Comparison of ENCODE assay signal across 7 cellular contexts in genomic region chr7:100544949-100545635, GRCh38. TPM values are rescaled to one million over a fixed set of nuclear protein-coding genes. Genes with fewer than 3 reads are reported as not detected.
DNase-seq lines count a peak whose midpoint lies in the region; ATAC-seq and TF ChIP-seq lines count a peak whose summit lies in the region.

No MANE protein-coding gene starts in this region.

- no peaks in the 10 kb centered on the region for H3K9me2 ChIP-seq in MM.1S (replicated peaks; ENCODE audit: insufficient read depth, low read length)

- H4K20me1 ChIP-seq in MM.1S (ENCODE audit: insufficient read depth, low read length), result no peaks in the 10 kb centered on the region

- H3K9me3 Mint-ChIP-seq in nephron progenitor cell, result no peaks in the 10 kb centered on the region

- peaks cover 5% of the 10 kb centered on the region for H3K36me3 Mint-ChIP-seq in nephron progenitor cell (ENCODE audit: low read depth)

- no peaks in the 10 kb centered on the region for H3K27me3 ChIP-seq in MM.1S (replicated peaks; ENCODE audit: insufficient read depth, low read length)

- peaks cover 27% of the 10 kb centered on the region for H3K27me3 Mint-ChIP-seq in nephron progenitor cell (ENCODE audit: low read depth, poor library complexity)

- DNase-seq in NCI-H2029 (lab: John Stamatoyannopoulos, UW), result peak; percentile 58
- peak; percentile 37 to 48 for DNase-seq in dermis microvascular lymphatic vessel endothelial cell (ENCODE audit: low read depth in 2 of 2)
- DNase-seq in nephron progenitor cell, result no peak
- no peak for DNase-seq in NCI-H1930 (lab: John Stamatoyannopoulos, UW)
- DNase-seq in HT-29 (ENCODE audit: low spot score), result no peak
- no peak for DNase-seq in MM.1S

- TF ChIP-seq CTCF in nephron progenitor cell (IDR thresholded peaks at IDR 0.05), result no peak
- TF ChIP-seq CTCF in MM.1S (IDR thresholded peaks at IDR 0.05; ENCODE audit: low read length), result no peak

- H3K27ac ChIP-seq in MM.1S (ENCODE audit: low read length), result no peak overlapping the region

- H3K4me1 Mint-ChIP-seq in nephron progenitor cell, result peaks cover 71% of the 10 kb centered on the region

- no peak overlapping the region for H3K4me3 ChIP-seq in MM.1S (ENCODE audit: low read length)

- H3K36me3 ChIP-seq in MM.1S (replicated peaks; ENCODE audit: insufficient read depth, low read length), result no peaks in the 10 kb centered on the region

- peak; percentile 12 for ATAC-seq in GM21526 (IDR thresholded peaks at IDR 0.05; ENCODE audit: low FRiP score, unreplicated experiment)

- no peak overlapping the region for H3K4me2 ChIP-seq in MM.1S (ENCODE audit: low read depth, low read length)

- H3K4me3 Mint-ChIP-seq in nephron progenitor cell, result no peak overlapping the region

- H2AFZ ChIP-seq in MM.1S (ENCODE audit: low read length), result no peak overlapping the region

- no peaks in the 10 kb centered on the region for H3K4me1 ChIP-seq in MM.1S (ENCODE audit: low read length)

- H3K27ac Mint-ChIP-seq in nephron progenitor cell, result peak overlapping the region; percentile 70

- H3K9ac ChIP-seq in MM.1S (ENCODE audit: low read length), result no peak overlapping the region

- H3K9me3 ChIP-seq in MM.1S (replicated peaks; ENCODE audit: insufficient read depth, low read length), result no peaks in the 10 kb centered on the region

- no peaks in the 10 kb centered on the region for H3K79me2 ChIP-seq in MM.1S (ENCODE audit: low read length)

- no peaks in the 10 kb centered on the region for H3F3A ChIP-seq in MM.1S (ENCODE audit: insufficient read depth, low read length)

RNA-seq across cellular contexts. Expression of gene AGFG2, which starts 6.1 kb away (rescaled TPM):
- 28.5 and 51.7 TPM in 2 replicates for total RNA-seq in dermis microvascular lymphatic vessel endothelial cell
- total RNA-seq in HT-29 (2014; rRNA removed; shearing (Covaris generic)), result 29.8 and 30.4 TPM in 2 replicates

RNA-seq across cellular contexts. Expression of gene SAP25, which starts 28.6 kb away (rescaled TPM):
- total RNA-seq in dermis microvascular lymphatic vessel endothelial cell, result 0.13 TPM in 1 of 2 replicates, not detected in the other
- total RNA-seq in HT-29 (2014; rRNA removed; shearing (Covaris generic)), result 0.63 and 1.5 TPM in 2 replicates

RNA-seq across cellular contexts. Expression of gene LRCH4, which starts 40.8 kb away (rescaled TPM):
- total RNA-seq in dermis microvascular lymphatic vessel endothelial cell, result 5.1 and 6.1 TPM in 2 replicates
- 58.1 and 72.9 TPM in 2 replicates for total RNA-seq in HT-29 (2014; rRNA removed; shearing (Covaris generic))

RNA-seq across cellular contexts. Expression of gene FBXO24, which starts 41.0 kb away (rescaled TPM):
- total RNA-seq in dermis microvascular lymphatic vessel endothelial cell, result 0.13 and 0.25 TPM in 2 replicates
- 0.29 and 0.36 TPM in 2 replicates for total RNA-seq in HT-29 (2014; rRNA removed; shearing (Covaris generic))

RNA-seq across cellular contexts. Expression of gene PCOLCE, which starts 57.1 kb away (rescaled TPM):
- 0.13 and 0.51 TPM in 2 replicates for total RNA-seq in dermis microvascular lymphatic vessel endothelial cell
- 4.7 and 5.2 TPM in 2 replicates for total RNA-seq in HT-29 (2014; rRNA removed; shearing (Covaris generic))

Comparison
In these comparisons a context has a peak if more than half of its experiments do, and no peak if none do; other contexts are left out.
1. DNase-seq: peak in NCI-H2029 (single experiment) and dermis microvascular lymphatic vessel endothelial cell (2 of 2); none in nephron progenitor cell (single experiment), NCI-H1930 (0 of 2), HT-29 (single experiment) and MM.1S (single experiment).